20 cellular contexts compared by ENCODE assay signal in the genomic region with DNA sequence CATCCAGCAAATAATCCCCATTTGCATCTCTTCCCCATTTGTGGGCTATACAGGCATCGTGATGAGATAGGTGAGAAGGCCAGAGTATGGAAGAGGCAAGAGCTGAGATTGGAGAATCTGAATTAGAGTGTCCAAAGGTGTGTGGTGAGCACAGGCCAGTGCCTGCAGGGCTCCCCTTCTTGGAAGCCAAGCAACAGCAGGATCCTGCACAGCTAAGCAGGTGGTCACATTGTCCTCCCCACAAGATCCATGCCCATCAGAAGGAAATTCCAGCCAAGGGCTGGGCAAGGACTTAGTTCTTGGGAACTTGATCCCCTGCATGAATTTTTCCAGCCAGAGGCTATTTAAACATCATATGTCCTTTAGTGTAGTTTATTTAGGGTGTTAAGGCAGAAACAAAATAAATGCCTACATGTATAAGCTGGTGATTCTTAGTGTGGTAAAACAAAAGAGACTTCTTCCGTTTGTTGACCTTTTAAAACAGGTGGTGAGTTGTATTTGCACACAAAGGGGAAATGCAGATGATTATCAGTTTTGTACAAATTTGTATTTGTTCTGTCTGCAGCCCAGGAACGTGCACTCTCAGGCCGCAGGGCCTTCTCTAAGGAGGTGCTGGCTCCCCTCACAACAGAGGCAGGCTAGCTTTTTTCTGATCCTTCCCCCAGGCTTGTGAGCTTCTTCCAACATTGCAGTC.
A peak's percentile ranks its signal among the peaks of the same experiment; 100 is the strongest.
DNase-seq lines count a peak whose midpoint lies in the region; ATAC-seq and TF ChIP-seq lines count a peak whose summit lies in the region.
"Had no signal": no experiment of that assay in that cellular context is flagged by ENCODE, and none has a peak within 500 bp of the region (broad histone marks: within the 10 kb centered on the region; RNA-seq: fewer than 3 reads in every experiment).

No MANE protein-coding gene starts in this region.

- H3K27ac ChIP-seq in heart left ventricle: peak overlapping the region in 2 of 12 donors; percentile 7 to 11
- H3K27ac ChIP-seq in vagina: no peak overlapping the region
- H3K27ac ChIP-seq in Karpas-422 (ENCODE audit: low read length): no peak overlapping the region
- H3K27ac ChIP-seq: coronary artery, GM23248, skin epidermis had no signal

- TF ChIP-seq CTCF in heart left ventricle (IDR thresholded peaks at IDR 0.05): no peak
- no peak for TF ChIP-seq CTCF in vagina (IDR thresholded peaks at IDR 0.05)

- POLR2A ChIA-PET in activated CD4-positive, alpha-beta memory T cell treated with anti-CD3 and anti-CD28 coated beads for 36 hours (lab: Charles Lee): no interaction called here

- no peaks in the 10 kb centered on the region for H4K20me1 ChIP-seq in Karpas-422 (ENCODE audit: insufficient read depth, low read depth, low read length)

- H3K79me2 ChIP-seq in Karpas-422 (ENCODE audit: low read length): no peaks in the 10 kb centered on the region

- H3K4me3 ChIP-seq in heart left ventricle: no peak overlapping the region
- no peak overlapping the region for H3K4me3 ChIP-seq in vagina
- H3K4me3 ChIP-seq in Karpas-422 (ENCODE audit: low read length): no peak overlapping the region
- H3K4me3 ChIP-seq: coronary artery, GM23248, Peyer's patch, skin epidermis had no signal

- WGBS in heart left ventricle, 4 donors: 31 to 41% (median 38%) methylated on average over 4 of the region's 4 CpGs

- ATAC-seq in heart left ventricle (peak in 3 of 4 donors; percentile 35 to 56 (median 41)), left cardiac atrium (no peak)
- peak; percentile 17 for ATAC-seq in effector memory CD8-positive, alpha-beta T cell (replicated peaks)
- no peak for ATAC-seq in stimulated activated memory B cell treated with anti-CD40 and anti-IgM and Interleukin-4, amounts not matched to agents 10 μg/mL and 1 μg/mL and 100 μg/mL, for 72 hours
- ATAC-seq: esophagus mucosa had no signal

- CTCF ChIA-PET in activated CD4-positive, alpha-beta memory T cell treated with anti-CD3 and anti-CD28 coated beads for 36 hours (lab: Charles Lee): interaction anchor here (0.6 kb wide), 1 partner anchor 143 kb away, joined by 3 read pairs; no protein-coding TSS in a partner anchor

- peak overlapping the region; percentile 82 to 87 for H3K27ac Mint-ChIP-seq in effector memory CD8-positive, alpha-beta T cell
- peak overlapping the region; percentile 13 for H3K27ac Mint-ChIP-seq in stimulated activated memory B cell treated with anti-CD40 and anti-IgM and Interleukin-4, amounts not matched to agents 10 μg/mL and 1 μg/mL and 100 μg/mL, for 72 hours
- no peak overlapping the region for H3K27ac Mint-ChIP-seq in activated CD4-positive, alpha-beta memory T cell treated with anti-CD3 and anti-CD28 coated beads for 36 hours

- TF ChIP-seq POLR2A in heart left ventricle (IDR thresholded peaks at IDR 0.05): no peak
- no peak for TF ChIP-seq POLR2A in vagina (IDR thresholded peaks at IDR 0.05)

- H3K9ac ChIP-seq in Karpas-422 (ENCODE audit: low read length): no peak overlapping the region
- H3K9ac ChIP-seq: GM23248 had no signal

- H3K36me3 ChIP-seq in heart left ventricle (no peaks in the 10 kb centered on the region), vagina (no peaks in the 10 kb centered on the region), Karpas-422 (ENCODE audit: insufficient read depth, low read length) (no peaks in the 10 kb centered on the region)
- H3K36me3 ChIP-seq: Peyer's patch had no signal

- peaks cover 9% of the 10 kb centered on the region for H3K36me3 Mint-ChIP-seq in effector memory CD8-positive, alpha-beta T cell (ENCODE audit: insufficient read depth)
- peaks cover 4% of the 10 kb centered on the region for H3K36me3 Mint-ChIP-seq in stimulated activated memory B cell treated with anti-CD40 and anti-IgM and Interleukin-4, amounts not matched to agents 10 μg/mL and 1 μg/mL and 100 μg/mL, for 72 hours
- no peaks in the 10 kb centered on the region for H3K36me3 Mint-ChIP-seq in activated CD4-positive, alpha-beta memory T cell treated with anti-CD3 and anti-CD28 coated beads for 36 hours

- H3K27me3 Mint-ChIP-seq in effector memory CD8-positive, alpha-beta T cell: no peaks in the 10 kb centered on the region
- no peaks in the 10 kb centered on the region for H3K27me3 Mint-ChIP-seq in stimulated activated memory B cell treated with anti-CD40 and anti-IgM and Interleukin-4, amounts not matched to agents 10 μg/mL and 1 μg/mL and 100 μg/mL, for 72 hours
- no peaks in the 10 kb centered on the region for H3K27me3 Mint-ChIP-seq in activated CD4-positive, alpha-beta memory T cell treated with anti-CD3 and anti-CD28 coated beads for 36 hours

- H3K4me1 Mint-ChIP-seq in effector memory CD8-positive, alpha-beta T cell (ENCODE audit: low read depth in 2 of 2): peaks cover 61 to 84% of the 10 kb centered on the region in 2 donors
- peaks cover 79% of the 10 kb centered on the region for H3K4me1 Mint-ChIP-seq in stimulated activated memory B cell treated with anti-CD40 and anti-IgM and Interleukin-4, amounts not matched to agents 10 μg/mL and 1 μg/mL and 100 μg/mL, for 72 hours
- H3K4me1 Mint-ChIP-seq in activated CD4-positive, alpha-beta memory T cell treated with anti-CD3 and anti-CD28 coated beads for 36 hours (ENCODE audit: low read depth): peaks cover 78% of the 10 kb centered on the region

- DNase-seq in heart left ventricle (no peak), left cardiac atrium (no peak), NCI-H2029 treated with DMSO at 0.1 percent for 48 hours (lab: John Stamatoyannopoulos, UW) (peak; percentile 81), vagina (ENCODE audit: extremely low spot score in 2 of 2) (no peak), Karpas-422 (no peak)
- no peak for DNase-seq in effector memory CD8-positive, alpha-beta T cell
- no peak for DNase-seq in activated CD4-positive, alpha-beta memory T cell treated with anti-CD3 and anti-CD28 coated beads for 36 hours
- DNase-seq: activated CD4-positive, CD25-positive, alpha-beta regulatory T cell; activated T-cell treated with anti-CD3 and anti-CD28 coated beads for 4 hours; amygdala; DMS 273 treated with DMSO at 0.1 percent for 48 hours; GM23248; hypothalamus; NCI-H226; Peyer's patch; stimulated activated naive CD4-positive, alpha-beta T cell treated with Interleukin-2 at 50 U/mL for 16 hours had no signal

- H3K4me2 ChIP-seq in Karpas-422 (ENCODE audit: low read depth, low read length, poor library complexity, severe bottlenecking): no peak overlapping the region

- no peaks in the 10 kb centered on the region for H3K9me3 Mint-ChIP-seq in effector memory CD8-positive, alpha-beta T cell
- H3K9me3 Mint-ChIP-seq in stimulated activated memory B cell treated with anti-CD40 and anti-IgM and Interleukin-4, amounts not matched to agents 10 μg/mL and 1 μg/mL and 100 μg/mL, for 72 hours: no peaks in the 10 kb centered on the region
- H3K9me3 Mint-ChIP-seq in activated CD4-positive, alpha-beta memory T cell treated with anti-CD3 and anti-CD28 coated beads for 36 hours: no peaks in the 10 kb centered on the region

- H3K9me3 ChIP-seq in heart left ventricle (no peaks in the 10 kb centered on the region), vagina (no peaks in the 10 kb centered on the region), Karpas-422 (ENCODE audit: low read length) (no peaks in the 10 kb centered on the region)
- H3K9me3 ChIP-seq: Peyer's patch had no signal

- no peak overlapping the region for H2AFZ ChIP-seq in Karpas-422 (ENCODE audit: low read length)
- H2AFZ ChIP-seq: GM23248 had no signal

- H3K27me3 ChIP-seq in heart left ventricle (no peaks in the 10 kb centered on the region), vagina (no peaks in the 10 kb centered on the region), Karpas-422 (ENCODE audit: low read length) (no peaks in the 10 kb centered on the region)
- H3K27me3 ChIP-seq: Peyer's patch had no signal

- H3K4me3 Mint-ChIP-seq in effector memory CD8-positive, alpha-beta T cell: peak overlapping the region; percentile 13 to 58
- no peak overlapping the region for H3K4me3 Mint-ChIP-seq in stimulated activated memory B cell treated with anti-CD40 and anti-IgM and Interleukin-4, amounts not matched to agents 10 μg/mL and 1 μg/mL and 100 μg/mL, for 72 hours
- no peak overlapping the region for H3K4me3 Mint-ChIP-seq in activated CD4-positive, alpha-beta memory T cell treated with anti-CD3 and anti-CD28 coated beads for 36 hours

- H3K4me1 ChIP-seq in heart left ventricle (peaks cover 6 to 74% (median 28%) of the 10 kb centered on the region in 12 donors), vagina (no peaks in the 10 kb centered on the region), Karpas-422 (ENCODE audit: low read length) (no peaks in the 10 kb centered on the region)
- H3K4me1 ChIP-seq: Peyer's patch had no signal

- H3K9me2 ChIP-seq in Karpas-422 (replicated peaks; ENCODE audit: insufficient read depth, low read length): no peaks in the 10 kb centered on the region

- intact Hi-C loops in heart left ventricle (cut with DNase I): no loop called here
- intact Hi-C loops in left cardiac atrium (cut with DNase I): no loop called here
- intact Hi-C loops in vagina (cut with DNase I): no loop called here
- intact Hi-C loops in activated CD4-positive, alpha-beta memory T cell treated with anti-CD3 and anti-CD28 coated beads for 36 hours (cut with micrococcal nuclease): no loop called here

Comparison
In these comparisons a context has a peak if more than half of its experiments do, and no peak if none do; other contexts are left out.
1. ATAC-seq: peak in heart left ventricle (3 of 4) and effector memory CD8-positive, alpha-beta T cell (single experiment); none in left cardiac atrium (0 of 2) and stimulated activated memory B cell treated with anti-CD40 and anti-IgM and Interleukin-4, amounts not matched to agents 10 μg/mL and 1 μg/mL and 100 μg/mL, for 72 hours (single experiment).
2. H3K4me3 Mint-ChIP-seq: peak in effector memory CD8-positive, alpha-beta T cell (2 of 2); none in stimulated activated memory B cell treated with anti-CD40 and anti-IgM and Interleukin-4, amounts not matched to agents 10 μg/mL and 1 μg/mL and 100 μg/mL, for 72 hours (single experiment) and activated CD4-positive, alpha-beta memory T cell treated with anti-CD3 and anti-CD28 coated beads for 36 hours (single experiment).